ENCODE assay signal across 12 cellular contexts in the genomic region with DNA sequence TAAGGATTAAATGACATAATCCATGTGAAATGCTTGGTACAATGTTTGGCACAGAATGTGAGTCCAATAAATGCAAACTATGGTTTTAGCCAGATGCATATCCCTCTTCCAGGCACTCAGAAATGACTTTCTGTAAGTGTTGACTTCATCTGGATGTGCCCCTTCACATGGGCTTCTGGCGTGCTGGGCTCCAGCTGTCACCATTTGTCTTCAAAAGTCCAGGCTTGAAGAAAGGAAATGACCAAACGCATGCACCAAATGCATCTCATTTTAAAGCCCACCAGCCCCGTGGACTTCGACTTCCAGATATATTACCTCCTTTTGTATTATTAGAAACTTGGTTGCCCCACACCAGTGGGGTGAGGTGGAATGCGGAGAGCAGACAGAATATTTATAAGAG.
"Had no signal": no experiment of that assay in that cellular context is flagged by ENCODE, and none has a peak within 500 bp of the region (broad histone marks: within the 10 kb centered on the region; RNA-seq: fewer than 3 reads in every experiment).

No MANE protein-coding gene starts in this region.

- H3K27ac ChIP-seq: coronary artery, ovary, stomach, thoracic aorta had no signal

- H3K4me3 Mint-ChIP-seq: activated CD4-positive, alpha-beta T cell treated with anti-CD3 and anti-CD28 coated beads, Interleukin-2, amount 10 ng/mL, durations not matched to agents 7 days and 5 days; neural crest cell had no signal

- H3K27me3 ChIP-seq: ovary had no signal

- H3K9me3 ChIP-seq: ovary, thoracic aorta had no signal

- H3K4me3 ChIP-seq: coronary artery, ovary, stomach, thoracic aorta had no signal

- H3K9me3 Mint-ChIP-seq: neural crest cell had no signal

- H3K36me3 ChIP-seq: ovary, stomach, thoracic aorta had no signal

- DNase-seq: activated CD4-positive, alpha-beta T cell treated with anti-CD3 and anti-CD28 coated beads, Interleukin-2, amount 10 ng/mL, durations not matched to agents 7 days and 5 days; activated gamma-delta T cell; central memory CD4-positive, alpha-beta T cell; effector CD4-positive, alpha-beta T cell; foreskin melanocyte; head of caudate nucleus; ovary; stimulated activated CD4-positive, alpha-beta T cell treated with anti-CD3 and anti-CD28 coated beads, Interleukin-4, amount 100 ng/mL, for 24 hours; stomach had no signal

- H3K27me3 Mint-ChIP-seq: activated CD4-positive, alpha-beta T cell treated with anti-CD3 and anti-CD28 coated beads, Interleukin-2, amount 10 ng/mL, durations not matched to agents 7 days and 5 days had no signal
